8 cellular contexts compared by ENCODE assay signal in the genomic region with DNA sequence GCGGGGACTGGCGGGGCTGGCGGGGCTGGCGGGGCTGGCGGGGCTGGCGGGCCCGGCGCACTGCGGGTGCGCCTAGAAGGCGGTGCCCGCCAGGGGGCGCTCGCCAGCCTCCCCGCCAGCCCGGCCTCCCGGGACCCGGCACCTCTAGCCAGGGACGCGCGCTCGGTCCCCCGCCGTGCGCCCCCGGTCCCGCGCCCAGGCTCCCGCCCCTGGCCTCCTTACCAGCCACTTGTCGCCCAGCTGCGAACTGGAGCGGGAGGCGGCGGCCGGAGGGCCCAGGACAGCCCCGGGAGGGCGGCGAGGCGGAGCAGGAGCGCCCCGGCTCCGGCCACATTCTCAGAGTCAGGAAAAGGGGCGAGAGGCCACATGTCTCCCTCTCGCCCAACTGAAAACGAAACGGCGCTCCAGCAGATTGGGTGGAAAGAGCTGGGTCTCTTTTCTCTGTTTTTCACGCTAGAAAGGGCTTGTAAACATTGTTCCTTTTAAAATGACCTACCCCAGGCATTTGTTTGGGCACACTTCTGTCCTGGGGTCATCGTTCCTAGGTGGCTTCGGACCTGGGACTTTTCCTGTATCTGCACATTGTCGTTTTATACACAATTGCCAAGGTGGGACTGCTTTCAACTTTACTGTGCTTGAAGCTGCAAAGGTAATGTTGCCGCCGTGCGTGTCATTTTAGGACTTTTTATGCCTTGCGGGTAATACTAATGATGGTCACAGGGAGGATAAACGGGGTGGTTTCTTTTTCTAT. TPM values are rescaled to one million over a fixed set of nuclear protein-coding genes. Genes with fewer than 3 reads are reported as not detected.
DNase-seq lines count a peak whose midpoint lies in the region; ATAC-seq and TF ChIP-seq lines count a peak whose summit lies in the region.

No MANE protein-coding gene starts in this region.

- peak overlapping the region; percentile 99 for H3K27ac Mint-ChIP-seq in activated T-helper 1 cell treated with anti-CD3 and anti-CD28 coated beads, Interleukin-12 subunit alpha, Interleukin-12 subunit beta, Interleukin-2, Interleukin-4 antibody, amounts not matched to agents 30 ng/mL and 10 ng/mL and 1 ng/mL, durations not matched to agents 14 hours and 24 hours and 36 hours
- peak overlapping the region; percentile 94 to 99 (median 97) for H3K27ac Mint-ChIP-seq in naive thymus-derived CD8-positive, alpha-beta T cell
- H3K27ac Mint-ChIP-seq in stimulated activated naive B cell treated with anti-CD40 and anti-IgM and Interleukin-4, amounts not matched to agents 10 μg/mL and 1 μg/mL and 100 μg/mL, for 72 hours, result peak overlapping the region; percentile 73

- peak; percentile 94 for ATAC-seq in HG02973 (IDR thresholded peaks at IDR 0.05; ENCODE audit: unreplicated experiment)
- ATAC-seq in naive thymus-derived CD8-positive, alpha-beta T cell, result peak; percentile 69 to 76
- ATAC-seq in stimulated activated naive B cell treated with anti-CD40 and anti-IgM and Interleukin-4, amounts not matched to agents 10 μg/mL and 1 μg/mL and 100 μg/mL, for 72 hours (replicated peaks), result peak; percentile 97

- TF ChIP-seq CTCF in fibroblast of mammary gland (conservative IDR thresholded peaks at IDR 0.05; ENCODE audit: control insufficient read depth, insufficient read depth, low read depth, low read length), result no peak

- DNase-seq in SIG-M5 treated with dmso at 0.1 percent for 504 hours (lab: John Stamatoyannopoulos, UW; ENCODE audit: unreplicated experiment) (peak; percentile 61), SIG-M5 (lab: John Stamatoyannopoulos, UW) (no peak), OCI-M1 (lab: John Stamatoyannopoulos, UW) (peak; percentile 93), fibroblast of mammary gland (ENCODE audit: low read depth) (peak; percentile 33)
- DNase-seq in activated T-helper 1 cell treated with anti-CD3 and anti-CD28 coated beads, Interleukin-12 subunit alpha, Interleukin-12 subunit beta, Interleukin-2, Interleukin-4 antibody, amounts not matched to agents 30 ng/mL and 10 ng/mL and 1 ng/mL, durations not matched to agents 14 hours and 24 hours and 36 hours (ENCODE audit: low spot score), result peak; percentile 80
- peak; percentile 69 to 96 (median 88) for DNase-seq in naive thymus-derived CD8-positive, alpha-beta T cell
- peak; percentile 57 for DNase-seq in stimulated activated naive B cell treated with anti-CD40 and anti-IgM and Interleukin-4, amounts not matched to agents 10 μg/mL and 1 μg/mL and 100 μg/mL, for 72 hours

- intact Hi-C loops in activated T-helper 1 cell treated with anti-CD3 and anti-CD28 coated beads, Interleukin-12 subunit alpha, Interleukin-12 subunit beta, Interleukin-2, Interleukin-4 antibody, amounts not matched to agents 30 ng/mL and 10 ng/mL and 1 ng/mL, durations not matched to agents 14 hours and 24 hours and 36 hours (cut with micrococcal nuclease), result loop anchor here (1.0 to 5.0 kb wide), 8 partner anchors 20 to 832 kb away; partner anchors contain the start of gene SFMBT2

- peaks cover 52% of the 10 kb centered on the region for H3K36me3 Mint-ChIP-seq in activated T-helper 1 cell treated with anti-CD3 and anti-CD28 coated beads, Interleukin-12 subunit alpha, Interleukin-12 subunit beta, Interleukin-2, Interleukin-4 antibody, amounts not matched to agents 30 ng/mL and 10 ng/mL and 1 ng/mL, durations not matched to agents 14 hours and 24 hours and 36 hours (ENCODE audit: low read depth)
- peaks cover 20 to 30% (median 25%) of the 10 kb centered on the region in 3 donors for H3K36me3 Mint-ChIP-seq in naive thymus-derived CD8-positive, alpha-beta T cell
- peaks cover 4 to 6% of the 10 kb centered on the region in 2 donors for H3K36me3 Mint-ChIP-seq in stimulated activated naive B cell treated with anti-CD40 and anti-IgM and Interleukin-4, amounts not matched to agents 10 μg/mL and 1 μg/mL and 100 μg/mL, for 72 hours

- peak overlapping the region; percentile 39 for H3K4me3 ChIP-seq in fibroblast of mammary gland (ENCODE audit: control insufficient read depth, low read depth, low read length)

- POLR2A ChIA-PET in naive thymus-derived CD8-positive, alpha-beta T cell (lab: Charles Lee), result interaction anchor here (0.5 to 9.0 kb wide), 14 partner anchors 9 to 135 kb away, joined by 3 to 350 read pairs (median 4); no protein-coding TSS in a partner anchor

- H3K4me3 Mint-ChIP-seq in activated T-helper 1 cell treated with anti-CD3 and anti-CD28 coated beads, Interleukin-12 subunit alpha, Interleukin-12 subunit beta, Interleukin-2, Interleukin-4 antibody, amounts not matched to agents 30 ng/mL and 10 ng/mL and 1 ng/mL, durations not matched to agents 14 hours and 24 hours and 36 hours, result peak overlapping the region; percentile 98
- H3K4me3 Mint-ChIP-seq in naive thymus-derived CD8-positive, alpha-beta T cell, result peak overlapping the region; percentile 90 to 97 (median 94)
- H3K4me3 Mint-ChIP-seq in stimulated activated naive B cell treated with anti-CD40 and anti-IgM and Interleukin-4, amounts not matched to agents 10 μg/mL and 1 μg/mL and 100 μg/mL, for 72 hours, result peak overlapping the region; percentile 84 to 87

- no peaks in the 10 kb centered on the region for H3K27me3 Mint-ChIP-seq in activated T-helper 1 cell treated with anti-CD3 and anti-CD28 coated beads, Interleukin-12 subunit alpha, Interleukin-12 subunit beta, Interleukin-2, Interleukin-4 antibody, amounts not matched to agents 30 ng/mL and 10 ng/mL and 1 ng/mL, durations not matched to agents 14 hours and 24 hours and 36 hours (ENCODE audit: insufficient read depth)
- H3K27me3 Mint-ChIP-seq in naive thymus-derived CD8-positive, alpha-beta T cell, result peaks cover 0 to 5% (median 0%) of the 10 kb centered on the region in 5 donors
- peaks cover 32 to 35% of the 10 kb centered on the region in 2 donors for H3K27me3 Mint-ChIP-seq in stimulated activated naive B cell treated with anti-CD40 and anti-IgM and Interleukin-4, amounts not matched to agents 10 μg/mL and 1 μg/mL and 100 μg/mL, for 72 hours

- H3K9me3 Mint-ChIP-seq in activated T-helper 1 cell treated with anti-CD3 and anti-CD28 coated beads, Interleukin-12 subunit alpha, Interleukin-12 subunit beta, Interleukin-2, Interleukin-4 antibody, amounts not matched to agents 30 ng/mL and 10 ng/mL and 1 ng/mL, durations not matched to agents 14 hours and 24 hours and 36 hours, result no peaks in the 10 kb centered on the region
- no peaks in the 10 kb centered on the region for H3K9me3 Mint-ChIP-seq in naive thymus-derived CD8-positive, alpha-beta T cell
- no peaks in the 10 kb centered on the region for H3K9me3 Mint-ChIP-seq in stimulated activated naive B cell treated with anti-CD40 and anti-IgM and Interleukin-4, amounts not matched to agents 10 μg/mL and 1 μg/mL and 100 μg/mL, for 72 hours

- H3K4me1 Mint-ChIP-seq in activated T-helper 1 cell treated with anti-CD3 and anti-CD28 coated beads, Interleukin-12 subunit alpha, Interleukin-12 subunit beta, Interleukin-2, Interleukin-4 antibody, amounts not matched to agents 30 ng/mL and 10 ng/mL and 1 ng/mL, durations not matched to agents 14 hours and 24 hours and 36 hours (ENCODE audit: low read depth), result peaks cover 77% of the 10 kb centered on the region
- peaks cover 34 to 66% (median 60%) of the 10 kb centered on the region in 4 donors for H3K4me1 Mint-ChIP-seq in naive thymus-derived CD8-positive, alpha-beta T cell
- H3K4me1 Mint-ChIP-seq in stimulated activated naive B cell treated with anti-CD40 and anti-IgM and Interleukin-4, amounts not matched to agents 10 μg/mL and 1 μg/mL and 100 μg/mL, for 72 hours, result peaks cover 14 to 26% of the 10 kb centered on the region in 2 donors

RNA-seq across cellular contexts. Expression of gene PRKCQ, which starts 0.4 kb away (rescaled TPM):
- 45.9 and 50.4 TPM in 2 replicates for total RNA-seq in activated T-helper 1 cell treated with anti-CD3 and anti-CD28 coated beads, Interleukin-12 subunit alpha, Interleukin-12 subunit beta, Interleukin-2, Interleukin-4 antibody, amounts not matched to agents 30 ng/mL and 10 ng/mL and 1 ng/mL, durations not matched to agents 14 hours and 24 hours and 36 hours
- total RNA-seq in naive thymus-derived CD8-positive, alpha-beta T cell, result 10 to 100 TPM; 59.3 to 60.0 TPM
- 10 to 100 TPM; 30.9 to 51.6 (median 37.6) TPM for polyA plus RNA-seq in naive thymus-derived CD8-positive, alpha-beta T cell
